1 cellular context compared by ENCODE assay signal in genomic region chr1:15835741-15836510, GRCh38.
A peak's percentile ranks its signal among the peaks of the same experiment; 100 is the strongest.
TF ChIP-seq lines count a peak whose summit lies in the region.

No MANE protein-coding gene starts in this region.

TF ChIP-seq in K562, 482 proteins besides CTCF, POLR2A, EP300 and RAD21 (continued from another document and continues in another):
- TF ChIP-seq, protein P1, sequence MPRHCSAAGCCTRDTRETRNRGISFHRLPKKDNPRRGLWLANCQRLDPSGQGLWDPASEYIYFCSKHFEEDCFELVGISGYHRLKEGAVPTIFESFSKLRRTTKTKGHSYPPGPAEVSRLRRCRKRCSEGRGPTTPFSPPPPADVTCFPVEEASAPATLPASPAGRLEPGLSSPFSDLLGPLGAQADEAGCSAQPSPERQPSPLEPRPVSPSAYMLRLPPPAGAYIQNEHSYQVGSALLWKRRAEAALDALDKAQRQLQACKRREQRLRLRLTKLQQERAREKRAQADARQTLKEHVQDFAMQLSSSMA (CRISPR knock-in tag; IDR thresholded peaks at IDR 0.05): no peak
- no peak for TF ChIP-seq HMBOX1 (IDR thresholded peaks at IDR 0.05)
- TF ChIP-seq MAFK (IDR thresholded peaks at IDR 0.05; ENCODE audit: low read length): peak; percentile 45; the same call in 1 of the 2 replicates
- TF ChIP-seq NONO (IDR thresholded peaks at IDR 0.05; ENCODE audit: low read depth in 2 of 2, low read length in 1 of 2): peak in 1 of 2 experiments; percentile 81; a peak in 1 of 4 replicates
- no peak; the same call in 1 of the 2 replicates for TF ChIP-seq LEF1 (IDR thresholded peaks at IDR 0.05)
- peak; percentile 57; the same call in 1 of the 2 replicates for TF ChIP-seq THAP12 (CRISPR knock-in tag; IDR thresholded peaks at IDR 0.05)
- peak; percentile 39 for TF ChIP-seq HNRNPLL (IDR thresholded peaks at IDR 0.05; ENCODE audit: low read depth, low read length, poor library complexity, severe bottlenecking)
- TF ChIP-seq KDM1A (IDR thresholded peaks at IDR 0.05): peak in 1 of 2 experiments; percentile 10; a peak in 2 of 4 replicates
- TF ChIP-seq ZBTB43 (CRISPR knock-in tag; IDR thresholded peaks at IDR 0.05): no peak
- TF ChIP-seq TAF9B (IDR thresholded peaks at IDR 0.05; ENCODE audit: partially characterized antibody): peak; percentile 88
- TF ChIP-seq HDAC3 (IDR thresholded peaks at IDR 0.05; ENCODE audit: borderline replicate concordance, partially characterized antibody): no peak
- TF ChIP-seq CTBP1 (IDR thresholded peaks at IDR 0.05; ENCODE audit: borderline replicate concordance): peak; percentile 97
- 0 out of 2 replicates have a peak, but pooled peaks have one; percentile 40 for TF ChIP-seq ESRRA (IDR thresholded peaks at IDR 0.05; ENCODE audit: borderline replicate concordance, low read depth)
- 0 out of 2 replicates have a peak, but pooled peaks have one; percentile 24 for TF ChIP-seq BRD4 (IDR thresholded peaks at IDR 0.05)
- TF ChIP-seq, protein P2, sequence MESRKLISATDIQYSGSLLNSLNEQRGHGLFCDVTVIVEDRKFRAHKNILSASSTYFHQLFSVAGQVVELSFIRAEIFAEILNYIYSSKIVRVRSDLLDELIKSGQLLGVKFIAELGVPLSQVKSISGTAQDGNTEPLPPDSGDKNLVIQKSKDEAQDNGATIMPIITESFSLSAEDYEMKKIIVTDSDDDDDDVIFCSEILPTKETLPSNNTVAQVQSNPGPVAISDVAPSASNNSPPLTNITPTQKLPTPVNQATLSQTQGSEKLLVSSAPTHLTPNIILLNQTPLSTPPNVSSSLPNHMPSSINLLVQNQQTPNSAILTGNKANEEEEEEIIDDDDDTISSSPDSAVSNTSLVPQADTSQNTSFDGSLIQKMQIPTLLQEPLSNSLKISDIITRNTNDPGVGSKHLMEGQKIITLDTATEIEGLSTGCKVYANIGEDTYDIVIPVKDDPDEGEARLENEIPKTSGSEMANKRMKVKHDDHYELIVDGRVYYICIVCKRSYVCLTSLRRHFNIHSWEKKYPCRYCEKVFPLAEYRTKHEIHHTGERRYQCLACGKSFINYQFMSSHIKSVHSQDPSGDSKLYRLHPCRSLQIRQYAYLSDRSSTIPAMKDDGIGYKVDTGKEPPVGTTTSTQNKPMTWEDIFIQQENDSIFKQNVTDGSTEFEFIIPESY (CRISPR knock-in tag; IDR thresholded peaks at IDR 0.05): no peak
- TF ChIP-seq HNRNPL (IDR thresholded peaks at IDR 0.05; ENCODE audit: low read depth, low read length): no peak
- TF ChIP-seq ESRRB (CRISPR knock-in tag; IDR thresholded peaks at IDR 0.05; ENCODE audit: borderline replicate concordance): no peak
- no peak for TF ChIP-seq ASH1L (IDR thresholded peaks at IDR 0.05; ENCODE audit: borderline replicate concordance, low read depth, partially characterized antibody)
- 0 out of 2 replicates have a peak, but pooled peaks have one; percentile 51 for TF ChIP-seq ZNF212 (CRISPR knock-in tag; IDR thresholded peaks at IDR 0.05)
- TF ChIP-seq NR3C1 (CRISPR knock-in tag; IDR thresholded peaks at IDR 0.05): no peak
- TF ChIP-seq FOXM1 (IDR thresholded peaks at IDR 0.05; ENCODE audit: low read depth): no peak
- TF ChIP-seq FOXM1 (CRISPR knock-in tag; IDR thresholded peaks at IDR 0.05; ENCODE audit: low read depth): no peak
- no peak for TF ChIP-seq TAF15 (IDR thresholded peaks at IDR 0.05; ENCODE audit: low read depth, low read length)
- TF ChIP-seq KDM4B (IDR thresholded peaks at IDR 0.05; ENCODE audit: borderline replicate concordance in 2 of 2, low read depth in 1 of 2): no peak; a peak in 1 of 4 replicates
- TF ChIP-seq ETS2 (tag; IDR thresholded peaks at IDR 0.05; ENCODE audit: borderline replicate concordance, poor library complexity, severe bottlenecking): no peak
- 0 out of 2 replicates have a peak, but pooled peaks have one; percentile 12 for TF ChIP-seq CC2D1A (IDR thresholded peaks at IDR 0.05)
- 0 out of 2 replicates have a peak, but pooled peaks have one; percentile 62 for TF ChIP-seq RHOXF2B (CRISPR knock-in tag; conservative IDR thresholded peaks at IDR 0.05)
- TF ChIP-seq POU5F1 (IDR thresholded peaks at IDR 0.05; ENCODE audit: borderline replicate concordance, low read depth, low read length, partially characterized antibody): peak; percentile 73
- TF ChIP-seq ZNF551 (CRISPR knock-in tag; IDR thresholded peaks at IDR 0.05): no peak
- no peak for TF ChIP-seq BRCA1 (IDR thresholded peaks at IDR 0.05)
- TF ChIP-seq BRCA1 (CRISPR knock-in tag; IDR thresholded peaks at IDR 0.05): no peak
- peak; percentile 88 for TF ChIP-seq PHF8 (IDR thresholded peaks at IDR 0.05; ENCODE audit: borderline replicate concordance, low read length)
- TF ChIP-seq ATF7 (IDR thresholded peaks at IDR 0.05): peak; percentile 91
- 0 out of 2 replicates have a peak, but pooled peaks have one; percentile 44 for TF ChIP-seq HOMEZ (CRISPR knock-in tag; IDR thresholded peaks at IDR 0.05)
- no peak for TF ChIP-seq ZNF668 (CRISPR knock-in tag; IDR thresholded peaks at IDR 0.05)
- no peak for TF ChIP-seq MAFG (tag; conservative IDR thresholded peaks at IDR 0.05)
- peak; percentile 46 to 81; a peak in 3 of 4 replicates for TF ChIP-seq MLLT1 (IDR thresholded peaks at IDR 0.05)
- TF ChIP-seq MAZ (CRISPR knock-in tag; conservative IDR thresholded peaks at IDR 0.05 in 1 of 2, IDR thresholded peaks at IDR 0.05 in 1 of 2): peak; percentile 89 to 94
- peak; percentile 90; the same call in 1 of the 2 replicates for TF ChIP-seq SREBF1 (IDR thresholded peaks at IDR 0.05; ENCODE audit: borderline replicate concordance, low read depth, low read length)
- TF ChIP-seq STAG1 (CRISPR knock-in tag; IDR thresholded peaks at IDR 0.05; ENCODE audit: borderline replicate concordance): no peak
- TF ChIP-seq SRSF7 (optimal IDR thresholded peaks at IDR 0.05; ENCODE audit: low read depth, low read length): no peak
- TF ChIP-seq HDAC8 (tag; IDR thresholded peaks at IDR 0.05): peak; percentile 64; the same call in 1 of the 2 replicates
- TF ChIP-seq ZNF778 (CRISPR knock-in tag; IDR thresholded peaks at IDR 0.05): no peak
- TF ChIP-seq KDM2B (CRISPR knock-in tag; IDR thresholded peaks at IDR 0.05): peak; percentile 85; the same call in 1 of the 2 replicates
- TF ChIP-seq ZNF23 (CRISPR knock-in tag; IDR thresholded peaks at IDR 0.05): 0 out of 2 replicates have a peak, but pooled peaks have one; percentile 23
- TF ChIP-seq CBX5 (IDR thresholded peaks at IDR 0.05; ENCODE audit: borderline replicate concordance, low read depth): no peak
- TF ChIP-seq MEF2D (tag; conservative IDR thresholded peaks at IDR 0.05; ENCODE audit: low read depth): peak; percentile 39; the same call in 1 of the 2 replicates
- no peak for TF ChIP-seq SRSF1 (IDR thresholded peaks at IDR 0.05; ENCODE audit: low read depth, low read length)
- no peak for TF ChIP-seq NUFIP1 (IDR thresholded peaks at IDR 0.05; ENCODE audit: partially characterized antibody)
- TF ChIP-seq NELFE (IDR thresholded peaks at IDR 0.05; ENCODE audit: insufficient read depth, insufficient read length): no peak
- TF ChIP-seq RFX1 (IDR thresholded peaks at IDR 0.05): no peak
- no peak; the same call in 1 of the 2 replicates for TF ChIP-seq ZNF24 (IDR thresholded peaks at IDR 0.05)
- TF ChIP-seq ZNF175 (CRISPR knock-in tag; IDR thresholded peaks at IDR 0.05; ENCODE audit: low read depth): no peak
- TF ChIP-seq PTBP1 (IDR thresholded peaks at IDR 0.05; ENCODE audit: low read depth, low read length): no peak
- peak in 1 of 2 experiments; percentile 59; a peak in 2 of 4 replicates for TF ChIP-seq HDAC1 (IDR thresholded peaks at IDR 0.05)
- TF ChIP-seq COPS2 (conservative IDR thresholded peaks at IDR 0.05): no peak
- TF ChIP-seq ZBTB8A (IDR thresholded peaks at IDR 0.05; ENCODE audit: partially characterized antibody): no peak
- peak; percentile 74; the same call in 1 of the 2 replicates for TF ChIP-seq FOXJ2 (tag; IDR thresholded peaks at IDR 0.05)
- peak; percentile 77; the same call in 1 of the 2 replicates for TF ChIP-seq SAFB (IDR thresholded peaks at IDR 0.05; ENCODE audit: borderline replicate concordance, low read depth, low read length)
- peak in 1 of 2 experiments; percentile 51; a peak in 1 of 3 replicates for TF ChIP-seq CBX3 (IDR thresholded peaks at IDR 0.05; ENCODE audit: borderline replicate concordance in 1 of 2, low read length in 2 of 2)
- TF ChIP-seq MTF1 (CRISPR knock-in tag; IDR thresholded peaks at IDR 0.05; ENCODE audit: borderline replicate concordance): no peak
- no peak for TF ChIP-seq ZNF408 (CRISPR knock-in tag; IDR thresholded peaks at IDR 0.05; ENCODE audit: low read depth)
- TF ChIP-seq PHB2 (IDR thresholded peaks at IDR 0.05; ENCODE audit: low read depth): no peak
- TF ChIP-seq TAF1 (IDR thresholded peaks at IDR 0.05; ENCODE audit: control insufficient read depth, extremely low read depth, insufficient read depth, low read length, severe bottlenecking): peak; percentile 90
- no peak for TF ChIP-seq ZNF785 (CRISPR knock-in tag; IDR thresholded peaks at IDR 0.05)
- TF ChIP-seq HNRNPK (IDR thresholded peaks at IDR 0.05; ENCODE audit: low read depth, low read length, poor library complexity, severe bottlenecking): no peak
- TF ChIP-seq, protein P3, sequence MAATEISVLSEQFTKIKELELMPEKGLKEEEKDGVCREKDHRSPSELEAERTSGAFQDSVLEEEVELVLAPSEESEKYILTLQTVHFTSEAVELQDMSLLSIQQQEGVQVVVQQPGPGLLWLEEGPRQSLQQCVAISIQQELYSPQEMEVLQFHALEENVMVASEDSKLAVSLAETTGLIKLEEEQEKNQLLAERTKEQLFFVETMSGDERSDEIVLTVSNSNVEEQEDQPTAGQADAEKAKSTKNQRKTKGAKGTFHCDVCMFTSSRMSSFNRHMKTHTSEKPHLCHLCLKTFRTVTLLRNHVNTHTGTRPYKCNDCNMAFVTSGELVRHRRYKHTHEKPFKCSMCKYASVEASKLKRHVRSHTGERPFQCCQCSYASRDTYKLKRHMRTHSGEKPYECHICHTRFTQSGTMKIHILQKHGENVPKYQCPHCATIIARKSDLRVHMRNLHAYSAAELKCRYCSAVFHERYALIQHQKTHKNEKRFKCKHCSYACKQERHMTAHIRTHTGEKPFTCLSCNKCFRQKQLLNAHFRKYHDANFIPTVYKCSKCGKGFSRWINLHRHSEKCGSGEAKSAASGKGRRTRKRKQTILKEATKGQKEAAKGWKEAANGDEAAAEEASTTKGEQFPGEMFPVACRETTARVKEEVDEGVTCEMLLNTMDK (IDR thresholded peaks at IDR 0.05; ENCODE audit: borderline replicate concordance, insufficient read depth, low read depth, low read length, poor library complexity, severe bottlenecking): no peak
- peak; percentile 59; the same call in 1 of the 2 replicates for TF ChIP-seq BACH1 (tag; IDR thresholded peaks at IDR 0.05)
- no peak for TF ChIP-seq ARID2 (IDR thresholded peaks at IDR 0.05)
